ENCODE assay signal across 8 cellular contexts in genomic region chr1:179082308-179083030, GRCh38. TPM values are rescaled to one million over a fixed set of nuclear protein-coding genes. Genes with fewer than 3 reads are reported as not detected.
DNase-seq lines count a peak whose midpoint lies in the region; ATAC-seq and TF ChIP-seq lines count a peak whose summit lies in the region.

No MANE protein-coding gene starts in this region.

- no peak for TF ChIP-seq CTCF in tibial nerve (IDR thresholded peaks at IDR 0.05)

- peak overlapping the region; percentile 91 to 97 for H3K27ac Mint-ChIP-seq in natural killer cell treated with Interleukin-12 subunit alpha and Interleukin-12 subunit beta and Interleukin-15 and Interleukin-18, amount 100 ng/mL, for 72 hours

- peak overlapping the region; percentile 97 for H3K4me3 Mint-ChIP-seq in natural killer cell treated with Interleukin-12 subunit alpha and Interleukin-12 subunit beta and Interleukin-15 and Interleukin-18, amount 100 ng/mL, for 72 hours

- 0 to 1% methylated on average over 25 to 28 of the region's 54 CpGs for WGBS in tibial nerve, 2 donors

- peaks cover 17 to 21% of the 10 kb centered on the region in 2 donors for H3K4me1 Mint-ChIP-seq in natural killer cell treated with Interleukin-12 subunit alpha and Interleukin-12 subunit beta and Interleukin-15 and Interleukin-18, amount 100 ng/mL, for 72 hours (ENCODE audit: low read depth in 2 of 2)

- no peak for TF ChIP-seq EP300 in tibial nerve (IDR thresholded peaks at IDR 0.05)

- peaks cover 0 to 34% (median 10%) of the 10 kb centered on the region in 4 donors for H3K4me1 ChIP-seq in tibial nerve

- peak; percentile 15 for ATAC-seq in HG02678 (IDR thresholded peaks at IDR 0.05; ENCODE audit: unreplicated experiment)
- ATAC-seq in esophagus mucosa, result peak; percentile 45
- ATAC-seq in natural killer cell treated with Interleukin-12 subunit alpha and Interleukin-12 subunit beta and Interleukin-15 and Interleukin-18, amount 100 ng/mL, for 72 hours, result peak; percentile 65 to 67

- H3K27ac ChIP-seq in tibial nerve, result peak overlapping the region; percentile 11 to 94 (median 89)

- peak overlapping the region; percentile 85 to 96 (median 96) for H3K4me3 ChIP-seq in tibial nerve

- H3K36me3 ChIP-seq in tibial nerve, result peaks cover 0 to 31% (median 0%) of the 10 kb centered on the region in 3 donors

- H3K27me3 Mint-ChIP-seq in natural killer cell treated with Interleukin-12 subunit alpha and Interleukin-12 subunit beta and Interleukin-15 and Interleukin-18, amount 100 ng/mL, for 72 hours, result no peaks in the 10 kb centered on the region

- H3K27me3 ChIP-seq in tibial nerve, result no peaks in the 10 kb centered on the region

- no peaks in the 10 kb centered on the region for H3K9me3 Mint-ChIP-seq in natural killer cell treated with Interleukin-12 subunit alpha and Interleukin-12 subunit beta and Interleukin-15 and Interleukin-18, amount 100 ng/mL, for 72 hours

- no peaks in the 10 kb centered on the region for H3K36me3 Mint-ChIP-seq in natural killer cell treated with Interleukin-12 subunit alpha and Interleukin-12 subunit beta and Interleukin-15 and Interleukin-18, amount 100 ng/mL, for 72 hours

- H3K9me3 ChIP-seq in tibial nerve, result no peaks in the 10 kb centered on the region

- DNase-seq in NCI-H748 (lab: John Stamatoyannopoulos, UW; ENCODE audit: unreplicated experiment) (peak; percentile 32), NCI-H748 treated with DMSO at 0.1 percent for 48 hours (lab: John Stamatoyannopoulos, UW) (no peak), NCI-H1105 treated with DMSO at 0.1 percent for 48 hours (lab: John Stamatoyannopoulos, UW) (peak; percentile 21), tibial nerve (ENCODE audit: low spot score in 2 of 2) (peak in 1 of 2 donors; percentile 19)
- peak; percentile 43 for DNase-seq in activated CD8-positive, alpha-beta memory T cell treated with anti-CD3 and anti-CD28 coated beads, Interleukin-2, amount 50 U/mL, for 4 hours
- DNase-seq in natural killer cell treated with Interleukin-12 subunit alpha and Interleukin-12 subunit beta and Interleukin-15 and Interleukin-18, amount 100 ng/mL, for 72 hours (ENCODE audit: low spot score), result peak; percentile 61

- TF ChIP-seq POLR2A in tibial nerve (IDR thresholded peaks at IDR 0.05), result no peak

RNA-seq across cellular contexts. Expression of gene TOR3A, which starts 0.6 kb away (rescaled TPM):
- total RNA-seq in esophagus mucosa (13.4 TPM), tibial nerve (100 to 1,000 TPM in 1 of 4 donors, 10 to 100 TPM in 3; 72.1 to 115 (median 83.3) TPM)
- 10 to 100 TPM; 36.4 to 63.1 TPM for total RNA-seq in natural killer cell treated with Interleukin-12 subunit alpha and Interleukin-12 subunit beta and Interleukin-15 and Interleukin-18, amount 100 ng/mL, for 72 hours

RNA-seq across cellular contexts. Expression of gene FAM20B, which starts 56.8 kb away (rescaled TPM):
- total RNA-seq in esophagus mucosa, result 18.2 TPM
- total RNA-seq in natural killer cell treated with Interleukin-12 subunit alpha and Interleukin-12 subunit beta and Interleukin-15 and Interleukin-18, amount 100 ng/mL, for 72 hours, result 10 to 100 TPM; 39.7 to 41.1 TPM
- total RNA-seq in tibial nerve, result 10 to 100 TPM; 39.6 to 60.3 (median 51.6) TPM

Comparison
In these comparisons a context has a peak if more than half of its experiments do, and no peak if none do; other contexts are left out.
1. ATAC-seq: peak in every context shown above with its lines; median percentile 66 in natural killer cell treated with Interleukin-12 subunit alpha and Interleukin-12 subunit beta and Interleukin-15 and Interleukin-18, amount 100 ng/mL, for 72 hours; 45 in esophagus mucosa; 15 in HG02678.